In genomic region chr9:136244116-136244775, GRCh38 we compare ENCODE assay signal across 8 cellular contexts. TPM values are rescaled to one million over a fixed set of nuclear protein-coding genes. Genes with fewer than 3 reads are reported as not detected.
DNase-seq lines count a peak whose midpoint lies in the region; ATAC-seq and TF ChIP-seq lines count a peak whose summit lies in the region.

No MANE protein-coding gene starts in this region.

- H3K4me1 Mint-ChIP-seq in CD14-positive monocyte = peaks cover 50% of the 10 kb centered on the region

- TF ChIP-seq CTCF in CD14-positive monocyte (IDR thresholded peaks at IDR 0.05) = no peak

- H3K9me3 Mint-ChIP-seq in CD14-positive monocyte = peaks cover 0 to 3% (median 0%) of the 10 kb centered on the region in 7 donors

- peak overlapping the region; percentile 81 to 89 for H3K4me3 Mint-ChIP-seq in CD14-positive monocyte

- peak; percentile 36 for ATAC-seq in HG02870 (IDR thresholded peaks at IDR 0.05; ENCODE audit: unreplicated experiment)
- no peak for ATAC-seq in HG03520 (IDR thresholded peaks at IDR 0.05; ENCODE audit: unreplicated experiment)

- TF ChIP-seq POLR2A in erythroblast (IDR thresholded peaks at IDR 0.05; ENCODE audit: low read length) = no peak

- DNase-seq in CD14-positive monocyte (ENCODE audit: low spot score) (no peak), erythroblast (lab: John Stamatoyannopoulos, UW) (peak; percentile 54 to 56), ureter (ENCODE audit: low spot score) (no peak), dedifferentiated amniotic fluid mesenchymal stem cell (ENCODE audit: extremely low spot score) (no peak)
- DNase-seq in activated CD4-positive, alpha-beta T cell treated with anti-CD3 and anti-CD28 coated beads for 48 hours = peak; percentile 81
- DNase-seq in stimulated activated CD4-positive, alpha-beta T cell treated with anti-CD3 and anti-CD28 coated beads, Interleukin-1b, Interleukin-23, amount 100 ng/mL, for 4 hours (ENCODE audit: low read depth in 2 of 2) = peak; percentile 30 to 63

- peaks cover 4 to 9% (median 6%) of the 10 kb centered on the region in 3 donors for H3K27me3 Mint-ChIP-seq in CD14-positive monocyte (ENCODE audit: low read depth in 3 of 3)

- H3K36me3 Mint-ChIP-seq in CD14-positive monocyte = peaks cover 0 to 9% of the 10 kb centered on the region in 2 donors

- H3K27ac Mint-ChIP-seq in CD14-positive monocyte = no peak overlapping the region

- intact Hi-C loops in CD14-positive monocyte (cut with micrococcal nuclease) = loop anchor here in 1 of 2 donors (10.0 kb wide), 1 partner anchor 339 kb away; the partner anchor contains the start of gene CAMSAP1

RNA-seq across cellular contexts. Expression of gene QSOX2, which starts 1.4 kb away (rescaled TPM):
- polyA plus RNA-seq in CD14-positive monocyte = under 1 TPM; 0.03 to 0.17 TPM
- total RNA-seq in ureter = 12.8 TPM

RNA-seq across cellular contexts. Expression of gene LHX3, which starts 39.3 kb away (rescaled TPM):
- polyA plus RNA-seq in CD14-positive monocyte = not detected
- total RNA-seq in ureter = not detected

RNA-seq across cellular contexts. Expression of gene CCDC187, which starts 59.6 kb away (rescaled TPM):
- polyA plus RNA-seq in CD14-positive monocyte = not detected
- total RNA-seq in ureter = 9.0 TPM

Comparison
In these comparisons a context has a peak if more than half of its experiments do, and no peak if none do; other contexts are left out.
1. DNase-seq: peak in activated CD4-positive, alpha-beta T cell treated with anti-CD3 and anti-CD28 coated beads for 48 hours (single experiment), erythroblast (2 of 2) and stimulated activated CD4-positive, alpha-beta T cell treated with anti-CD3 and anti-CD28 coated beads, Interleukin-1b, Interleukin-23, amount 100 ng/mL, for 4 hours (2 of 2); none in CD14-positive monocyte (single experiment), ureter (single experiment) and dedifferentiated amniotic fluid mesenchymal stem cell (single experiment).